ENCODE assay signal across 38 cellular contexts in genomic region chr3:64387688-64388087, GRCh38.
"Had no signal": no experiment of that assay in that cellular context is flagged by ENCODE, and none has a peak within 500 bp of the region (broad histone marks: within the 10 kb centered on the region; RNA-seq: fewer than 3 reads in every experiment).

No MANE protein-coding gene starts in this region.

- H3K27me3 ChIP-seq: adrenal gland, cardiac muscle cell had no signal

- FAIRE-seq: bronchial epithelial cell, TTC549 had no signal

- H3K9me3 Mint-ChIP-seq: activated B cell treated with CpG ODN at 0.5 μM for 24 hours; activated CD4-positive, alpha-beta memory T cell treated with anti-CD3 and anti-CD28 coated beads for 36 hours; activated CD4-positive, alpha-beta T cell treated with anti-CD3 and anti-CD28 coated beads, Interleukin-2, amount 10 ng/mL, durations not matched to agents 24 days and 14 days; activated CD8-positive, alpha-beta T cell treated with anti-CD3 and anti-CD28 coated beads for 36 hours; activated naive CD4-positive, alpha-beta T cell treated with anti-CD3 and anti-CD28 coated beads for 36 hours; activated naive CD4-positive, alpha-beta T cell treated with anti-CD3 and anti-CD28 coated beads, Interleukin-2, amount 50 U/mL, for 72 hours; activated naive CD8-positive, alpha-beta T cell treated with anti-CD3 and anti-CD28 coated beads for 36 hours; activated T-cell treated with anti-CD3 and anti-CD28 coated beads, Interleukin-2, amount 50 U/mL, for 4 hours; activated T-cell treated with anti-CD3 and anti-CD28 coated beads, Interleukin-2, amount 50 U/mL, for 72 hours; activated T-helper 1 cell treated with anti-CD3 and anti-CD28 coated beads, Interleukin-12 subunit alpha, Interleukin-12 subunit beta, Interleukin-2, Interleukin-4 antibody, amounts not matched to agents 30 ng/mL and 10 ng/mL and 1 ng/mL, durations not matched to agents 14 hours and 24 hours and 36 hours; activated T-helper 17 cell treated with anti-CD3 and anti-CD28 coated beads, Interleukin-2, amount 50 U/mL, for 72 hours; central memory CD8-positive, alpha-beta T cell; T-helper 1 cell treated with Interleukin-12 subunit alpha and Interleukin-12 subunit beta and Interleukin-4 antibody, amounts not matched to agents 30 μg/mL and 1 μg/mL, for 36 hours; T-helper 2 cell treated with Interferon-gamma antibody and Interleukin-4, amounts not matched to agents 5 μg/mL and 100 μg/mL, for 36 hours had no signal

- DNase-seq: activated B cell treated with CpG ODN at 0.5 μM for 24 hours; activated CD4-positive, alpha-beta memory T cell treated with anti-CD3 and anti-CD28 coated beads for 36 hours; activated CD4-positive, alpha-beta T cell treated with anti-CD3 and anti-CD28 coated beads for 4 hours; activated CD4-positive, alpha-beta T cell treated with anti-CD3 and anti-CD28 coated beads, Interleukin-2, amount 10 ng/mL, durations not matched to agents 24 days and 14 days; activated CD4-positive, alpha-beta T cell treated with anti-CD3 and anti-CD28 coated beads, Interleukin-2, amount 50 U/mL, for 1 hour; activated CD4-positive, alpha-beta T cell treated with anti-CD3 and anti-CD28 coated beads, Interleukin-2, amount 50 U/mL, for 4 hours; activated CD4-positive, CD25-positive, alpha-beta regulatory T cell treated with anti-CD3 and anti-CD28 coated beads, Interleukin-2, amount 50 U/mL, for 72 hours; activated CD8-positive, alpha-beta memory T cell treated with anti-CD3 and anti-CD28 coated beads, Interleukin-2, amount 50 U/mL, for 4 hours; activated CD8-positive, alpha-beta T cell treated with anti-CD3 and anti-CD28 coated beads for 36 hours; activated effector memory CD4-positive, alpha-beta T cell treated with anti-CD3 and anti-CD28 coated beads, Interleukin-2, amount 50 U/mL, for 16 hours; activated gamma-delta T cell treated with Interleukin-2 at 50 U/mL for 16 hours; activated naive CD4-positive, alpha-beta T cell; activated naive CD4-positive, alpha-beta T cell treated with anti-CD3 and anti-CD28 coated beads for 36 hours; activated naive CD4-positive, alpha-beta T cell treated with anti-CD3 and anti-CD28 coated beads, Interleukin-2, amount 50 U/mL, for 16 hours; activated naive CD8-positive, alpha-beta T cell treated with anti-CD3 and anti-CD28 coated beads for 36 hours; activated T-cell treated with anti-CD3 and anti-CD28 coated beads for 4 hours; activated T-cell treated with anti-CD3 and anti-CD28 coated beads, Interleukin-2, amount 50 U/mL, for 1 hour; activated T-cell treated with anti-CD3 and anti-CD28 coated beads, Interleukin-2, amount 50 U/mL, for 4 hours; activated T-cell treated with anti-CD3 and anti-CD28 coated beads, Interleukin-2, amount 50 U/mL, for 72 hours; adrenal gland; amniotic stem cell; aorta; caudate nucleus; cerebellar nuclear complex; T-helper 1 cell; T-helper 2 cell; T-helper 9 cell had no signal

- H3K36me3 ChIP-seq: adrenal gland, cardiac muscle cell had no signal

- H3K4me1 Mint-ChIP-seq: activated B cell treated with CpG ODN at 0.5 μM for 24 hours; activated CD4-positive, alpha-beta T cell treated with anti-CD3 and anti-CD28 coated beads, Interleukin-2, amount 10 ng/mL, durations not matched to agents 24 days and 14 days; activated naive CD8-positive, alpha-beta T cell treated with anti-CD3 and anti-CD28 coated beads for 36 hours; activated T-helper 17 cell treated with anti-CD3 and anti-CD28 coated beads, Interleukin-2, amount 50 U/mL, for 72 hours; central memory CD8-positive, alpha-beta T cell had no signal

- H3K4me3 ChIP-seq: adrenal gland, cardiac muscle cell had no signal

- H3K4me1 ChIP-seq: adrenal gland had no signal

- H3K36me3 Mint-ChIP-seq: activated CD4-positive, alpha-beta memory T cell treated with anti-CD3 and anti-CD28 coated beads for 36 hours; activated naive CD4-positive, alpha-beta T cell treated with anti-CD3 and anti-CD28 coated beads, Interleukin-2, amount 50 U/mL, for 72 hours; activated naive CD8-positive, alpha-beta T cell treated with anti-CD3 and anti-CD28 coated beads for 36 hours; brain had no signal

- H3K27me3 Mint-ChIP-seq: central memory CD8-positive, alpha-beta T cell had no signal

- H3K4me3 Mint-ChIP-seq: activated B cell treated with CpG ODN at 0.5 μM for 24 hours; activated CD4-positive, alpha-beta memory T cell treated with anti-CD3 and anti-CD28 coated beads for 36 hours; activated CD4-positive, alpha-beta T cell treated with anti-CD3 and anti-CD28 coated beads, Interleukin-2, amount 10 ng/mL, durations not matched to agents 24 days and 14 days; activated CD8-positive, alpha-beta T cell treated with anti-CD3 and anti-CD28 coated beads for 36 hours; activated naive CD4-positive, alpha-beta T cell treated with anti-CD3 and anti-CD28 coated beads for 36 hours; activated naive CD8-positive, alpha-beta T cell treated with anti-CD3 and anti-CD28 coated beads for 36 hours; activated T-cell treated with anti-CD3 and anti-CD28 coated beads, Interleukin-2, amount 50 U/mL, for 4 hours; activated T-cell treated with anti-CD3 and anti-CD28 coated beads, Interleukin-2, amount 50 U/mL, for 72 hours; activated T-helper 1 cell treated with anti-CD3 and anti-CD28 coated beads, Interleukin-12 subunit alpha, Interleukin-12 subunit beta, Interleukin-2, Interleukin-4 antibody, amounts not matched to agents 30 ng/mL and 10 ng/mL and 1 ng/mL, durations not matched to agents 14 hours and 24 hours and 36 hours; activated T-helper 17 cell treated with anti-CD3 and anti-CD28 coated beads, Interleukin-2, amount 50 U/mL, for 72 hours; brain; central memory CD8-positive, alpha-beta T cell; T-helper 1 cell treated with Interleukin-12 subunit alpha and Interleukin-12 subunit beta and Interleukin-4 antibody, amounts not matched to agents 30 μg/mL and 1 μg/mL, for 36 hours; T-helper 2 cell treated with Interferon-gamma antibody and Interleukin-4, amounts not matched to agents 5 μg/mL and 100 μg/mL, for 36 hours had no signal

- H3K9me3 ChIP-seq: adrenal gland had no signal

- H3K27ac ChIP-seq: adrenal gland, cardiac muscle cell, VCaP had no signal

- H3K27ac Mint-ChIP-seq: activated B cell treated with CpG ODN at 0.5 μM for 24 hours; activated CD4-positive, alpha-beta memory T cell treated with anti-CD3 and anti-CD28 coated beads for 36 hours; activated CD4-positive, alpha-beta T cell treated with anti-CD3 and anti-CD28 coated beads, Interleukin-2, amount 10 ng/mL, durations not matched to agents 24 days and 14 days; activated CD8-positive, alpha-beta T cell treated with anti-CD3 and anti-CD28 coated beads for 36 hours; activated naive CD4-positive, alpha-beta T cell treated with anti-CD3 and anti-CD28 coated beads for 36 hours; activated naive CD4-positive, alpha-beta T cell treated with anti-CD3 and anti-CD28 coated beads, Interleukin-2, amount 50 U/mL, for 72 hours; activated naive CD8-positive, alpha-beta T cell treated with anti-CD3 and anti-CD28 coated beads for 36 hours; activated T-cell treated with anti-CD3 and anti-CD28 coated beads, Interleukin-2, amount 50 U/mL, for 72 hours; activated T-helper 1 cell treated with anti-CD3 and anti-CD28 coated beads, Interleukin-12 subunit alpha, Interleukin-12 subunit beta, Interleukin-2, Interleukin-4 antibody, amounts not matched to agents 30 ng/mL and 10 ng/mL and 1 ng/mL, durations not matched to agents 14 hours and 24 hours and 36 hours; activated T-helper 17 cell treated with anti-CD3 and anti-CD28 coated beads, Interleukin-2, amount 50 U/mL, for 72 hours; T-helper 1 cell treated with Interleukin-12 subunit alpha and Interleukin-12 subunit beta and Interleukin-4 antibody, amounts not matched to agents 30 μg/mL and 1 μg/mL, for 36 hours; T-helper 2 cell treated with Interferon-gamma antibody and Interleukin-4, amounts not matched to agents 5 μg/mL and 100 μg/mL, for 36 hours had no signal
